1 cellular context compared by ENCODE assay signal in the genomic region with DNA sequence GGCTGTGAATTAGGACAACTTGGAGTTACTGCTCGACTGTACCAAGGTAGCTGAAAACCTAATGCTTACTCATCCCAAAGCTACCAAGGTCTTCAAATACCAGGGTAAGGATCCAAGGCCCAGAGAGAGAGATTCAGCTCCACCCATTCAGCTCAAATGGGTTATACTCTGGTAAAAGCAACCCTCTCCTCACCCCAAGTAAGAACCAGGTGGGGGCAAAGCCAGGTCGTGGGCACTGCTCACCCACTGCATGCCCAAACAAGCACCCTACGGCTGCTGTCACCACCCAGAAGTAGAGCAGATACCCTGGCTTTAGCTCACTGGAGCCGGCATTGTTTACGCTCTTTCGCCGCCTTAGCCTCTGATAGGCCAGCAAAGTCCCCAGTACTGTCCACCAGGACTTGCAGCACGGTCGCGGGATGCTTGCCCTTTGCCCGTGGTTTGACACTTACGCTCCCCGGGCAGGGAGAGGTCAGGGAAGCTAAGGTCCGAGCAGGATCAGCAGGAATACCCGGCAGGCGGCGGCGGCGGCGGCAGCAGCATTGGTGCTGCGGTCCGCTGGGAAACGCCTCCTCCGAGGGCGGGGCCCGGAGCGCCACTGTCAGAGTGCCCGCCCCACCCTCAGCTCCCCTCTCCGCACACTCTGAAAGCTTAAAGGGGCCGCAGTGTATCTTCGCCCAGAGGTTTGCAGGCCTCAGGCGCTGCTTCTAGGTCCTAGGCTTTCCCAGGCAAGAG.
TF ChIP-seq lines count a peak whose summit lies in the region.

No MANE protein-coding gene starts in this region.

TF ChIP-seq in HepG2, 621 proteins besides CTCF, POLR2A, EP300 and RAD21 (continued from another document and continues in another):
- TF ChIP-seq HIVEP1 (CRISPR knock-in tag; IDR thresholded peaks at IDR 0.05) (peak; percentile 79), ZNF274 (CRISPR knock-in tag; IDR thresholded peaks at IDR 0.05) (no peak), ZNF879 (CRISPR knock-in tag; IDR thresholded peaks at IDR 0.05) (no peak), ZNF619 (CRISPR knock-in tag; IDR thresholded peaks at IDR 0.05) (no peak; the same call in 1 of the 2 replicates), JUNB (CRISPR knock-in tag; IDR thresholded peaks at IDR 0.05; ENCODE audit: borderline replicate concordance) (no peak), ZNF772 (CRISPR knock-in tag; IDR thresholded peaks at IDR 0.05) (peak; percentile 65; the same call in 1 of the 2 replicates), ZBTB21 (CRISPR knock-in tag; IDR thresholded peaks at IDR 0.05) (no peak), POGZ (CRISPR knock-in tag; IDR thresholded peaks at IDR 0.05) (peak; percentile 81), ZNF224 (CRISPR knock-in tag; IDR thresholded peaks at IDR 0.05) (0 out of 2 replicates have a peak, but pooled peaks have one; percentile 29), ZNF883 (CRISPR knock-in tag; IDR thresholded peaks at IDR 0.05; ENCODE audit: not compliant biosample characterization) (peak; percentile 28), POLR2G (IDR thresholded peaks at IDR 0.05; ENCODE audit: low read depth, low read length) (no peak), JUND (CRISPR knock-in tag; IDR thresholded peaks at IDR 0.05) (no peak), ATM (IDR thresholded peaks at IDR 0.05; ENCODE audit: borderline replicate concordance) (no peak), ZSCAN30 (CRISPR knock-in tag; IDR thresholded peaks at IDR 0.05) (no peak), KDM3A (CRISPR knock-in tag; IDR thresholded peaks at IDR 0.05; ENCODE audit: low read depth) (no peak), SMYD3 (CRISPR knock-in tag; IDR thresholded peaks at IDR 0.05) (no peak), HOXA9 (CRISPR knock-in tag; IDR thresholded peaks at IDR 0.05; ENCODE audit: borderline replicate concordance) (no peak), SP4 (CRISPR knock-in tag; IDR thresholded peaks at IDR 0.05) (peak; percentile 81), SPEN (CRISPR knock-in tag; IDR thresholded peaks at IDR 0.05; ENCODE audit: low read depth) (peak; percentile 57; the same call in 1 of the 2 replicates), ZNF256 (CRISPR knock-in tag; conservative IDR thresholded peaks at IDR 0.05) (no peak), NCOA5 (CRISPR knock-in tag; IDR thresholded peaks at IDR 0.05) (no peak), GPN1 (CRISPR knock-in tag; IDR thresholded peaks at IDR 0.05; ENCODE audit: borderline replicate concordance) (no peak), ZFP90 (CRISPR knock-in tag; IDR thresholded peaks at IDR 0.05; ENCODE audit: borderline replicate concordance) (no peak), ZSCAN9 (CRISPR knock-in tag; IDR thresholded peaks at IDR 0.05; ENCODE audit: borderline replicate concordance) (no peak), ZNF720 (CRISPR knock-in tag; IDR thresholded peaks at IDR 0.05) (no peak), SRSF4 (IDR thresholded peaks at IDR 0.05; ENCODE audit: low read depth, low read length, poor library complexity, severe bottlenecking) (no peak), RARG (CRISPR knock-in tag; IDR thresholded peaks at IDR 0.05; ENCODE audit: low read depth) (no peak), ZNF12 (CRISPR knock-in tag; IDR thresholded peaks at IDR 0.05) (no peak), BCL6 (CRISPR knock-in tag; IDR thresholded peaks at IDR 0.05) (peak; percentile 55; the same call in 1 of the 2 replicates), NFYC (CRISPR knock-in tag; IDR thresholded peaks at IDR 0.05) (peak; percentile 69)
- TF ChIP-seq, protein P1, sequence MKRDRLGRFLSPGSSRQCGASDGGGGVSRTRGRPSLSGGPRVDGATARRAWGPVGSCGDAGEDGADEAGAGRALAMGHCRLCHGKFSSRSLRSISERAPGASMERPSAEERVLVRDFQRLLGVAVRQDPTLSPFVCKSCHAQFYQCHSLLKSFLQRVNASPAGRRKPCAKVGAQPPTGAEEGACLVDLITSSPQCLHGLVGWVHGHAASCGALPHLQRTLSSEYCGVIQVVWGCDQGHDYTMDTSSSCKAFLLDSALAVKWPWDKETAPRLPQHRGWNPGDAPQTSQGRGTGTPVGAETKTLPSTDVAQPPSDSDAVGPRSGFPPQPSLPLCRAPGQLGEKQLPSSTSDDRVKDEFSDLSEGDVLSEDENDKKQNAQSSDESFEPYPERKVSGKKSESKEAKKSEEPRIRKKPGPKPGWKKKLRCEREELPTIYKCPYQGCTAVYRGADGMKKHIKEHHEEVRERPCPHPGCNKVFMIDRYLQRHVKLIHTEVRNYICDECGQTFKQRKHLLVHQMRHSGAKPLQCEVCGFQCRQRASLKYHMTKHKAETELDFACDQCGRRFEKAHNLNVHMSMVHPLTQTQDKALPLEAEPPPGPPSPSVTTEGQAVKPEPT (CRISPR knock-in tag; IDR thresholded peaks at IDR 0.05; ENCODE audit: low read depth), result no peak
- TF ChIP-seq, protein P2, sequence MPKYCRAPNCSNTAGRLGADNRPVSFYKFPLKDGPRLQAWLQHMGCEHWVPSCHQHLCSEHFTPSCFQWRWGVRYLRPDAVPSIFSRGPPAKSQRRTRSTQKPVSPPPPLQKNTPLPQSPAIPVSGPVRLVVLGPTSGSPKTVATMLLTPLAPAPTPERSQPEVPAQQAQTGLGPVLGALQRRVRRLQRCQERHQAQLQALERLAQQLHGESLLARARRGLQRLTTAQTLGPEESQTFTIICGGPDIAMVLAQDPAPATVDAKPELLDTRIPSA (CRISPR knock-in tag; IDR thresholded peaks at IDR 0.05; ENCODE audit: borderline replicate concordance), result no peak
- TF ChIP-seq, protein P3, sequence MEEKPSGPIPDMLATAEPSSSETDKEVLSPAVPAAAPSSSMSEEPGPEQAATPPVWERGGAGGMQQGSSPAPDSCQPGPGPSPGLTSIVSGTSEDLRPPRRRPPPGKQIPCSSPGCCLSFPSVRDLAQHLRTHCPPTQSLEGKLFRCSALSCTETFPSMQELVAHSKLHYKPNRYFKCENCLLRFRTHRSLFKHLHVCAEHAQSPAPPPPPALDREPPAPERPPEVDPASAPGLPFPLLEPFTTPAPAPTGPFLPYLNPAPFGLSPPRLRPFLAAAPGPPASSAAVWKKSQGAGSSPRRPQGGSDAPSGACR (CRISPR knock-in tag; IDR thresholded peaks at IDR 0.05), result no peak
- TF ChIP-seq, protein P4, sequence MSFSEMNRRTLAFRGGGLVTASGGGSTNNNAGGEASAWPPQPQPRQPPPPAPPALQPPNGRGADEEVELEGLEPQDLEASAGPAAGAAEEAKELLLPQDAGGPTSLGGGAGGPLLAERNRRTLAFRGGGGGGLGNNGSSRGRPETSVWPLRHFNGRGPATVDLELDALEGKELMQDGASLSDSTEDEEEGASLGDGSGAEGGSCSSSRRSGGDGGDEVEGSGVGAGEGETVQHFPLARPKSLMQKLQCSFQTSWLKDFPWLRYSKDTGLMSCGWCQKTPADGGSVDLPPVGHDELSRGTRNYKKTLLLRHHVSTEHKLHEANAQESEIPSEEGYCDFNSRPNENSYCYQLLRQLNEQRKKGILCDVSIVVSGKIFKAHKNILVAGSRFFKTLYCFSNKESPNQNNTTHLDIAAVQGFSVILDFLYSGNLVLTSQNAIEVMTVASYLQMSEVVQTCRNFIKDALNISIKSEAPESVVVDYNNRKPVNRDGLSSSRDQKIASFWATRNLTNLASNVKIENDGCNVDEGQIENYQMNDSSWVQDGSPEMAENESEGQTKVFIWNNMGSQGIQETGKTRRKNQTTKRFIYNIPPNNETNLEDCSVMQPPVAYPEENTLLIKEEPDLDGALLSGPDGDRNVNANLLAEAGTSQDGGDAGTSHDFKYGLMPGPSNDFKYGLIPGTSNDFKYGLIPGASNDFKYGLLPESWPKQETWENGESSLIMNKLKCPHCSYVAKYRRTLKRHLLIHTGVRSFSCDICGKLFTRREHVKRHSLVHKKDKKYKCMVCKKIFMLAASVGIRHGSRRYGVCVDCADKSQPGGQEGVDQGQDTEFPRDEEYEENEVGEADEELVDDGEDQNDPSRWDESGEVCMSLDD (CRISPR knock-in tag; IDR thresholded peaks at IDR 0.05; ENCODE audit: borderline replicate concordance), result no peak
- TF ChIP-seq, protein P5, sequence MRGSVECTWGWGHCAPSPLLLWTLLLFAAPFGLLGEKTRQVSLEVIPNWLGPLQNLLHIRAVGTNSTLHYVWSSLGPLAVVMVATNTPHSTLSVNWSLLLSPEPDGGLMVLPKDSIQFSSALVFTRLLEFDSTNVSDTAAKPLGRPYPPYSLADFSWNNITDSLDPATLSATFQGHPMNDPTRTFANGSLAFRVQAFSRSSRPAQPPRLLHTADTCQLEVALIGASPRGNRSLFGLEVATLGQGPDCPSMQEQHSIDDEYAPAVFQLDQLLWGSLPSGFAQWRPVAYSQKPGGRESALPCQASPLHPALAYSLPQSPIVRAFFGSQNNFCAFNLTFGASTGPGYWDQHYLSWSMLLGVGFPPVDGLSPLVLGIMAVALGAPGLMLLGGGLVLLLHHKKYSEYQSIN (CRISPR knock-in tag; IDR thresholded peaks at IDR 0.05; ENCODE audit: borderline replicate concordance), result no peak
- TF ChIP-seq, protein P6, sequence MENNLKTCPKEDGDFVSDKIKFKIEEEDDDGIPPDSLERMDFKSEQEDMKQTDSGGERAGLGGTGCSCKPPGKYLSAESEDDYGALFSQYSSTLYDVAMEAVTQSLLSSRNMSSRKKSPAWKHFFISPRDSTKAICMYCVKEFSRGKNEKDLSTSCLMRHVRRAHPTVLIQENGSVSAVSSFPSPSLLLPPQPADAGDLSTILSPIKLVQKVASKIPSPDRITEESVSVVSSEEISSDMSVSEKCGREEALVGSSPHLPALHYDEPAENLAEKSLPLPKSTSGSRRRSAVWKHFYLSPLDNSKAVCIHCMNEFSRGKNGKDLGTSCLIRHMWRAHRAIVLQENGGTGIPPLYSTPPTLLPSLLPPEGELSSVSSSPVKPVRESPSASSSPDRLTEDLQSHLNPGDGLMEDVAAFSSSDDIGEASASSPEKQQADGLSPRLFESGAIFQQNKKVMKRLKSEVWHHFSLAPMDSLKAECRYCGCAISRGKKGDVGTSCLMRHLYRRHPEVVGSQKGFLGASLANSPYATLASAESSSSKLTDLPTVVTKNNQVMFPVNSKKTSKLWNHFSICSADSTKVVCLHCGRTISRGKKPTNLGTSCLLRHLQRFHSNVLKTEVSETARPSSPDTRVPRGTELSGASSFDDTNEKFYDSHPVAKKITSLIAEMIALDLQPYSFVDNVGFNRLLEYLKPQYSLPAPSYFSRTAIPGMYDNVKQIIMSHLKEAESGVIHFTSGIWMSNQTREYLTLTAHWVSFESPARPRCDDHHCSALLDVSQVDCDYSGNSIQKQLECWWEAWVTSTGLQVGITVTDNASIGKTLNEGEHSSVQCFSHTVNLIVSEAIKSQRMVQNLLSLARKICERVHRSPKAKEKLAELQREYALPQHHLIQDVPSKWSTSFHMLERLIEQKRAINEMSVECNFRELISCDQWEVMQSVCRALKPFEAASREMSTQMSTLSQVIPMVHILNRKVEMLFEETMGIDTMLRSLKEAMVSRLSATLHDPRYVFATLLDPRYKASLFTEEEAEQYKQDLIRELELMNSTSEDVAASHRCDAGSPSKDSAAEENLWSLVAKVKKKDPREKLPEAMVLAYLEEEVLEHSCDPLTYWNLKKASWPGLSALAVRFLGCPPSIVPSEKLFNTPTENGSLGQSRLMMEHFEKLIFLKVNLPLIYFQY (CRISPR knock-in tag; IDR thresholded peaks at IDR 0.05; ENCODE audit: borderline replicate concordance), result no peak
- TF ChIP-seq, protein P7, sequence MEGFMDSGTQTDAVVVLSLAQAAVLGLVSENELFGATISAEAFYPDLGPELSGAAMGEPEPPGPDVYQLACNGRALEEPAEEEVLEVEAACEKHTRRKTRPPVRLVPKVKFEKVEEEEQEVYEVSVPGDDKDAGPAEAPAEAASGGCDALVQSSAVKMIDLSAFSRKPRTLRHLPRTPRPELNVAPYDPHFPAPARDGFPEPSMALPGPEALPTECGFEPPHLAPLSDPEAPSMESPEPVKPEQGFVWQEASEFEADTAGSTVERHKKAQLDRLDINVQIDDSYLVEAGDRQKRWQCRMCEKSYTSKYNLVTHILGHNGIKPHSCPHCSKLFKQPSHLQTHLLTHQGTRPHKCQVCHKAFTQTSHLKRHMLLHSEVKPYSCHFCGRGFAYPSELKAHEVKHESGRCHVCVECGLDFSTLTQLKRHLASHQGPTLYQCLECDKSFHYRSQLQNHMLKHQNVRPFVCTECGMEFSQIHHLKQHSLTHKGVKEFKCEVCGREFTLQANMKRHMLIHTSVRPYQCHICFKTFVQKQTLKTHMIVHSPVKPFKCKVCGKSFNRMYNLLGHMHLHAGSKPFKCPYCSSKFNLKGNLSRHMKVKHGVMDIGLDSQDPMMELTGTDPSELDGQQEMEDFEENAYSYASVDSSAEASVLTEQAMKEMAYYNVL (CRISPR knock-in tag; IDR thresholded peaks at IDR 0.05; ENCODE audit: borderline replicate concordance), result peak; percentile 62; the same call in 1 of the 2 replicates
- TF ChIP-seq, protein P8, sequence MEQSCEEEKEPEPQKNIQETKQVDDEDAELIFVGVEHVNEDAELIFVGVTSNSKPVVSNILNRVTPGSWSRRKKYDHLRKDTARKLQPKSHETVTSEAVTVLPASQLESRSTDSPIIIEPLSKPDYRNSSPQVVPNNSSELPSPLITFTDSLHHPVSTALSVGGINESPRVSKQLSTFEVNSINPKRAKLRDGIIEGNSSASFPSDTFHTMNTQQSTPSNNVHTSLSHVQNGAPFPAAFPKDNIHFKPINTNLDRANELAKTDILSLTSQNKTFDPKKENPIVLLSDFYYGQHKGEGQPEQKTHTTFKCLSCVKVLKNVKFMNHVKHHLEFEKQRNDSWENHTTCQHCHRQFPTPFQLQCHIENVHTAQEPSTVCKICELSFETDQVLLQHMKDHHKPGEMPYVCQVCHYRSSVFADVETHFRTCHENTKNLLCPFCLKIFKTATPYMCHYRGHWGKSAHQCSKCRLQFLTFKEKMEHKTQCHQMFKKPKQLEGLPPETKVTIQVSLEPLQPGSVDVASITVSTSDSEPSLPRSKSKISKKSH (CRISPR knock-in tag; IDR thresholded peaks at IDR 0.05; ENCODE audit: borderline replicate concordance), result peak; percentile 26; the same call in 1 of the 2 replicates
- TF ChIP-seq, protein P9, sequence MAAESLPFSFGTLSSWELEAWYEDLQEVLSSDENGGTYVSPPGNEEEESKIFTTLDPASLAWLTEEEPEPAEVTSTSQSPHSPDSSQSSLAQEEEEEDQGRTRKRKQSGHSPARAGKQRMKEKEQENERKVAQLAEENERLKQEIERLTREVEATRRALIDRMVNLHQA (CRISPR knock-in tag; IDR thresholded peaks at IDR 0.05), result no peak
- TF ChIP-seq, protein P10, sequence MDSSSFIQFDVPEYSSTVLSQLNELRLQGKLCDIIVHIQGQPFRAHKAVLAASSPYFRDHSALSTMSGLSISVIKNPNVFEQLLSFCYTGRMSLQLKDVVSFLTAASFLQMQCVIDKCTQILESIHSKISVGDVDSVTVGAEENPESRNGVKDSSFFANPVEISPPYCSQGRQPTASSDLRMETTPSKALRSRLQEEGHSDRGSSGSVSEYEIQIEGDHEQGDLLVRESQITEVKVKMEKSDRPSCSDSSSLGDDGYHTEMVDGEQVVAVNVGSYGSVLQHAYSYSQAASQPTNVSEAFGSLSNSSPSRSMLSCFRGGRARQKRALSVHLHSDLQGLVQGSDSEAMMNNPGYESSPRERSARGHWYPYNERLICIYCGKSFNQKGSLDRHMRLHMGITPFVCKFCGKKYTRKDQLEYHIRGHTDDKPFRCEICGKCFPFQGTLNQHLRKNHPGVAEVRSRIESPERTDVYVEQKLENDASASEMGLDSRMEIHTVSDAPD (CRISPR knock-in tag; IDR thresholded peaks at IDR 0.05), result no peak
- TF ChIP-seq, protein P11, sequence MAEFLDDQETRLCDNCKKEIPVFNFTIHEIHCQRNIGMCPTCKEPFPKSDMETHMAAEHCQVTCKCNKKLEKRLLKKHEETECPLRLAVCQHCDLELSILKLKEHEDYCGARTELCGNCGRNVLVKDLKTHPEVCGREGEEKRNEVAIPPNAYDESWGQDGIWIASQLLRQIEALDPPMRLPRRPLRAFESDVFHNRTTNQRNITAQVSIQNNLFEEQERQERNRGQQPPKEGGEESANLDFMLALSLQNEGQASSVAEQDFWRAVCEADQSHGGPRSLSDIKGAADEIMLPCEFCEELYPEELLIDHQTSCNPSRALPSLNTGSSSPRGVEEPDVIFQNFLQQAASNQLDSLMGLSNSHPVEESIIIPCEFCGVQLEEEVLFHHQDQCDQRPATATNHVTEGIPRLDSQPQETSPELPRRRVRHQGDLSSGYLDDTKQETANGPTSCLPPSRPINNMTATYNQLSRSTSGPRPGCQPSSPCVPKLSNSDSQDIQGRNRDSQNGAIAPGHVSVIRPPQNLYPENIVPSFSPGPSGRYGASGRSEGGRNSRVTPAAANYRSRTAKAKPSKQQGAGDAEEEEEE (CRISPR knock-in tag; IDR thresholded peaks at IDR 0.05; ENCODE audit: borderline replicate concordance), result no peak
